In genomic region chr6:135423649-135424128, GRCh38 we compare ENCODE assay signal across 8 cellular contexts.
DNase-seq lines count a peak whose midpoint lies in the region; ATAC-seq, FAIRE-seq and TF ChIP-seq lines count a peak whose summit lies in the region.

No MANE protein-coding gene starts in this region.

- TF ChIP-seq CTCF in WERI-Rb-1 (IDR thresholded peaks at IDR 0.05; ENCODE audit: low read depth, low read length) = peak; percentile 38; the same call in 1 of the 2 replicates

- H3K4me1 ChIP-seq in BLaER1 treated with 17β-estradiol and CSF1 and Interleukin-3, amounts not matched to agents 10 nM and 100 nM = peaks cover 19 to 38% (median 28%) of the 10 kb centered on the region in 10 experiments

- peak overlapping the region in 9 of 11 experiments; percentile 32 to 76 (median 68); a peak in 15 of 22 replicates for H3K4me2 ChIP-seq in BLaER1 treated with 17β-estradiol and CSF1 and Interleukin-3, amounts not matched to agents 10 nM and 100 nM

- no peaks in the 10 kb centered on the region for H3K27me3 ChIP-seq in BLaER1 treated with 17β-estradiol and CSF1 and Interleukin-3, amounts not matched to agents 10 nM and 100 nM
- H3K27me3 ChIP-seq in WERI-Rb-1 (ENCODE audit: insufficient read depth, low read depth, severe bottlenecking) = no peaks in the 10 kb centered on the region

- intact Hi-C loops in sciatic nerve (cut with DNase I) = loop anchor here (10.0 kb wide), 1 partner anchor 521 kb away; no protein-coding TSS in a partner anchor

- peak; percentile 8 for DNase-seq in GM18507 (ENCODE audit: extremely low spot score, insufficient read length, low read depth)
- DNase-seq in NCI-H1417 treated with DMSO at 0.1 percent for 48 hours (lab: John Stamatoyannopoulos, UW) = peak; percentile 49
- DNase-seq in WERI-Rb-1 = no peak
- peak; percentile 31 for DNase-seq in glomerular endothelial cell (ENCODE audit: extremely low read depth, low read depth, low spot score)
- DNase-seq in sciatic nerve (ENCODE audit: low spot score) = no peak
- DNase-seq in NCI-H1930 (lab: John Stamatoyannopoulos, UW) = no peak

- peak overlapping the region in 8 of 11 experiments; percentile 2 to 65 (median 44); a peak in 12 of 22 replicates for H3K9ac ChIP-seq in BLaER1 treated with 17β-estradiol and CSF1 and Interleukin-3, amounts not matched to agents 10 nM and 100 nM

- H4K20me1 ChIP-seq in BLaER1 treated with 17β-estradiol and CSF1 and Interleukin-3, amounts not matched to agents 10 nM and 100 nM = no peaks in the 10 kb centered on the region

- peaks cover 0 to 9% (median 0%) of the 10 kb centered on the region in 11 experiments; a peak in 3 of 22 replicates for H3K36me3 ChIP-seq in BLaER1 treated with 17β-estradiol and CSF1 and Interleukin-3, amounts not matched to agents 10 nM and 100 nM
- H3K36me3 ChIP-seq in WERI-Rb-1 = no peaks in the 10 kb centered on the region; the same call in 1 of the 2 replicates

- no peak overlapping the region for H3K4me3 ChIP-seq in BLaER1 treated with 17β-estradiol and CSF1 and Interleukin-3, amounts not matched to agents 10 nM and 100 nM
- H3K4me3 ChIP-seq in WERI-Rb-1 (ENCODE audit: low read depth, low read length) = no peak overlapping the region

- no peaks in the 10 kb centered on the region for H3K9me3 ChIP-seq in BLaER1 treated with 17β-estradiol and CSF1 and Interleukin-3, amounts not matched to agents 10 nM and 100 nM (replicated peaks in 1 of 11)
- no peaks in the 10 kb centered on the region for H3K9me3 ChIP-seq in WERI-Rb-1 (ENCODE audit: severe bottlenecking)

- peak overlapping the region in 9 of 11 experiments; percentile 22 to 81 (median 77); a peak in 17 of 22 replicates for H3K27ac ChIP-seq in BLaER1 treated with 17β-estradiol and CSF1 and Interleukin-3, amounts not matched to agents 10 nM and 100 nM
- H3K27ac ChIP-seq in WERI-Rb-1 = no peak overlapping the region

- peak; percentile 87 for ATAC-seq in HG02884 (IDR thresholded peaks at IDR 0.05; ENCODE audit: unreplicated experiment)
- ATAC-seq in sciatic nerve = peak; percentile 61

- peak; percentile 95 for FAIRE-seq in GM18507 (lab: Jason Lieb, UNC)

Comparison
In these comparisons a context has a peak if more than half of its experiments do, and no peak if none do; other contexts are left out.
1. DNase-seq: peak in GM18507 (single experiment), NCI-H1417 treated with DMSO at 0.1 percent for 48 hours (single experiment) and glomerular endothelial cell (single experiment); none in WERI-Rb-1 (single experiment), sciatic nerve (single experiment) and NCI-H1930 (0 of 2).